ENCODE assay signal across 9 cellular contexts in genomic region chr2:20424300-20425290, GRCh38. TPM values are rescaled to one million over a fixed set of nuclear protein-coding genes. Genes with fewer than 3 reads are reported as not detected.
DNase-seq lines count a peak whose midpoint lies in the region; ATAC-seq and TF ChIP-seq lines count a peak whose summit lies in the region.
"Had no signal": no experiment of that assay in that cellular context is flagged by ENCODE, and none has a peak within 500 bp of the region (broad histone marks: within the 10 kb centered on the region; RNA-seq: fewer than 3 reads in every experiment).

No MANE protein-coding gene starts in this region.

- H3K27me3 Mint-ChIP-seq in activated naive CD4-positive, alpha-beta T cell treated with anti-CD3 and anti-CD28 coated beads, Interleukin-2, amount 10 ng/mL, durations not matched to agents 7 days and 5 days = peaks cover 25% of the 10 kb centered on the region

- peak; percentile 49 for DNase-seq in activated naive CD4-positive, alpha-beta T cell treated with anti-CD3 and anti-CD28 coated beads, Interleukin-2, amount 10 ng/mL, durations not matched to agents 7 days and 5 days
- no peak for DNase-seq in activated naive CD4-positive, alpha-beta T cell treated with anti-CD3 and anti-CD28 coated beads, Interleukin-2, amount 50 U/mL, for 16 hours
- no peak for DNase-seq in NCI-H2196 treated with DMSO at 0.1 percent for 48 hours (lab: John Stamatoyannopoulos, UW; ENCODE audit: unreplicated experiment)
- no peak for DNase-seq in NK-92 treated with Interleukin-12 subunit alpha and Interleukin-12 subunit beta, amount 100 ng/mL, for 24 hours (lab: John Stamatoyannopoulos, UW)

- ATAC-seq in HG02943 (IDR thresholded peaks at IDR 0.05; ENCODE audit: low read depth, unreplicated experiment) = peak; percentile 79

- CTCF ChIA-PET in activated naive CD4-positive, alpha-beta T cell treated with anti-CD3 and anti-CD28 coated beads, Interleukin-2, amount 10 ng/mL, durations not matched to agents 7 days and 5 days (lab: Charles Lee) = interaction anchor here (0.8 to 6.7 kb wide), 15 partner anchors 9 to 227 kb away, joined by 3 to 82 read pairs (median 4); partner anchors contain the start of genes HS1BP3 and SDC1

- H3K27me3 ChIP-seq in duodenal mucosa (ENCODE audit: control insufficient read depth in 1 of 2, insufficient read depth in 2 of 2, low read length in 2 of 2) (no peaks in the 10 kb centered on the region), mucosa of stomach (ENCODE audit: control insufficient read depth, insufficient read depth, low read length) (no peaks in the 10 kb centered on the region)
- H3K27me3 ChIP-seq: uterus had no signal

- H3K9ac ChIP-seq in duodenal mucosa (ENCODE audit: low read depth in 1 of 2, low read length in 2 of 2) (peak overlapping the region in 1 of 2 donors; percentile 12), mucosa of stomach (ENCODE audit: low read length) (peak overlapping the region; percentile 25)

- H3K9me3 Mint-ChIP-seq in activated naive CD4-positive, alpha-beta T cell treated with anti-CD3 and anti-CD28 coated beads, Interleukin-2, amount 10 ng/mL, durations not matched to agents 7 days and 5 days = no peaks in the 10 kb centered on the region

- H3K36me3 Mint-ChIP-seq in activated naive CD4-positive, alpha-beta T cell treated with anti-CD3 and anti-CD28 coated beads, Interleukin-2, amount 10 ng/mL, durations not matched to agents 7 days and 5 days = no peaks in the 10 kb centered on the region

- peak overlapping the region; percentile 23 for H3K27ac ChIP-seq in duodenal mucosa (ENCODE audit: low read depth, low read length)

- no peak overlapping the region for H3K4me3 Mint-ChIP-seq in activated naive CD4-positive, alpha-beta T cell treated with anti-CD3 and anti-CD28 coated beads, Interleukin-2, amount 10 ng/mL, durations not matched to agents 7 days and 5 days

- H3K27ac Mint-ChIP-seq in activated naive CD4-positive, alpha-beta T cell treated with anti-CD3 and anti-CD28 coated beads, Interleukin-2, amount 10 ng/mL, durations not matched to agents 7 days and 5 days = peak overlapping the region; percentile 85

- H3K9me3 ChIP-seq in duodenal mucosa (ENCODE audit: control insufficient read depth in 1 of 2, low read length in 2 of 2) = no peaks in the 10 kb centered on the region
- no peaks in the 10 kb centered on the region for H3K9me3 ChIP-seq in mucosa of stomach (ENCODE audit: control insufficient read depth, low read length)
- H3K9me3 ChIP-seq: uterus had no signal

- H3K4me1 Mint-ChIP-seq in activated naive CD4-positive, alpha-beta T cell treated with anti-CD3 and anti-CD28 coated beads, Interleukin-2, amount 10 ng/mL, durations not matched to agents 7 days and 5 days = peaks cover 26% of the 10 kb centered on the region

- H3K36me3 ChIP-seq in duodenal mucosa (ENCODE audit: control insufficient read depth in 1 of 2, insufficient read depth in 2 of 2, low read length in 2 of 2) = no peaks in the 10 kb centered on the region
- H3K36me3 ChIP-seq in mucosa of stomach (ENCODE audit: control insufficient read depth, insufficient read depth, low read length) = no peaks in the 10 kb centered on the region
- H3K36me3 ChIP-seq: uterus had no signal

- H3K4me1 ChIP-seq in duodenal mucosa (ENCODE audit: control insufficient read depth in 1 of 2, insufficient read depth in 2 of 2, low read length in 2 of 2) (peaks cover 30 to 33% of the 10 kb centered on the region in 2 donors), mucosa of stomach (ENCODE audit: control insufficient read depth, insufficient read depth, low read length) (peaks cover 38% of the 10 kb centered on the region)

- H3K4me3 ChIP-seq in duodenal mucosa (ENCODE audit: low read depth in 1 of 2, low read length in 2 of 2) (peak overlapping the region; percentile 32 to 40), mucosa of stomach (ENCODE audit: low read length) (no peak overlapping the region)
- H3K4me3 ChIP-seq: uterus had no signal

TF ChIP-seq in PFSK-1, 5 proteins besides CTCF, POLR2A, EP300 and RAD21:
- peak; percentile 100 for TF ChIP-seq FOXP2 (optimal IDR thresholded peaks at IDR 0.05; ENCODE audit: borderline replicate concordance, extremely low read depth, extremely low read length, insufficient read depth)
- no peak for TF ChIP-seq TAF1 (IDR thresholded peaks at IDR 0.05; ENCODE audit: borderline replicate concordance, insufficient read depth, low read length)
- TF ChIP-seq REST (IDR thresholded peaks at IDR 0.05; ENCODE audit: insufficient read depth in 1 of 2, low read depth in 2 of 2, low read length in 2 of 2) = no peak; a peak in 1 of 4 replicates
TF ChIP-seq in PFSK-1: peak in this region for 1.

RNA-seq across cellular contexts. Expression of gene RHOB, which starts 22.3 kb away (rescaled TPM):
- 58.9 TPM for polyA plus RNA-seq in PFSK-1 (2012; ENCODE audit: insufficient read length, low read depth)
